13 cellular contexts compared by ENCODE assay signal in genomic region chr7:135743907-135744789, GRCh38. TPM values are rescaled to one million over a fixed set of nuclear protein-coding genes. Genes with fewer than 3 reads are reported as not detected.
DNase-seq lines count a peak whose midpoint lies in the region; ATAC-seq and TF ChIP-seq lines count a peak whose summit lies in the region.
"Had no signal": no experiment of that assay in that cellular context is flagged by ENCODE, and none has a peak within 500 bp of the region (broad histone marks: within the 10 kb centered on the region; RNA-seq: fewer than 3 reads in every experiment).

No MANE protein-coding gene starts in this region.

- H3K27ac ChIP-seq in epithelial cell of prostate, result peak overlapping the region; percentile 99
- H3K27ac ChIP-seq: BLaER1 treated with 17β-estradiol and CSF1 and Interleukin-3, amounts not matched to agents 10 nM and 100 nM; WERI-Rb-1 had no signal

- no peaks in the 10 kb centered on the region for H3K36me3 Mint-ChIP-seq in osteocyte (ENCODE audit: unreplicated experiment)

- DNase-seq in Daoy (ENCODE audit: low read depth) (peak; percentile 6), NCI-H69 (lab: John Stamatoyannopoulos, UW) (peak; percentile 83), epithelial cell of prostate (ENCODE audit: low read depth, low spot score) (no peak), osteocyte (ENCODE audit: extremely low spot score, unreplicated experiment) (no peak), germinal center (ENCODE audit: low spot score) (no peak)
- DNase-seq: activated T-cell treated with anti-CD3 and anti-CD28 coated beads, Interleukin-2, amount 50 U/mL, for 48 hours; MM.1S; WERI-Rb-1 had no signal

- ATAC-seq in HG02973 (IDR thresholded peaks at IDR 0.05; ENCODE audit: unreplicated experiment), result no peak
- no peak for ATAC-seq in GM19452 (IDR thresholded peaks at IDR 0.05; ENCODE audit: unreplicated experiment)
- ATAC-seq in GM19035 (IDR thresholded peaks at IDR 0.05; ENCODE audit: unreplicated experiment), result no peak
- ATAC-seq: Panc1 had no signal

- H3K27ac Mint-ChIP-seq in osteocyte (ENCODE audit: unreplicated experiment), result peak overlapping the region; percentile 65

- no peak for TF ChIP-seq CTCF in osteocyte (IDR thresholded peaks at IDR 0.05)

- no peak overlapping the region for H3K4me3 Mint-ChIP-seq in osteocyte (ENCODE audit: unreplicated experiment)

- peaks cover 34% of the 10 kb centered on the region for H3K4me1 Mint-ChIP-seq in osteocyte (ENCODE audit: unreplicated experiment)

- no peaks in the 10 kb centered on the region for H3K9me3 Mint-ChIP-seq in osteocyte (ENCODE audit: unreplicated experiment)

- H3K27me3 Mint-ChIP-seq in osteocyte (ENCODE audit: unreplicated experiment), result no peaks in the 10 kb centered on the region

RNA-seq across cellular contexts. Expression of gene FAM180A, which starts 4.5 kb away (rescaled TPM):
- total RNA-seq in Daoy (2014; rRNA removed; shearing (Covaris generic)), result not detected in 2 replicates
- 0.24 and 0.34 TPM in 2 replicates for total RNA-seq in osteocyte

RNA-seq across cellular contexts. Expression of gene SLC13A4, which starts 16.2 kb away (rescaled TPM):
- total RNA-seq in Daoy (2014; rRNA removed; shearing (Covaris generic)), result not detected in 2 replicates
- 0.81 and 0.84 TPM in 2 replicates for total RNA-seq in osteocyte

Comparison
In these comparisons a context has a peak if more than half of its experiments do, and no peak if none do; other contexts are left out.
1. DNase-seq: peak in Daoy (single experiment) and NCI-H69 (single experiment); none in epithelial cell of prostate (single experiment), osteocyte (single experiment) and germinal center (single experiment).